ENCODE assay signal across 1 cellular context in genomic region chr12:51959211-51959610, GRCh38.
TF ChIP-seq lines count a peak whose summit lies in the region.

No MANE protein-coding gene starts in this region.

TF ChIP-seq in HepG2, 621 proteins besides CTCF, POLR2A, EP300 and RAD21 (continued from another document):
- TF ChIP-seq ZMYM4 (CRISPR knock-in tag; IDR thresholded peaks at IDR 0.05) (peak; percentile 36; the same call in 1 of the 2 replicates), ZNF441 (CRISPR knock-in tag; IDR thresholded peaks at IDR 0.05; ENCODE audit: borderline replicate concordance) (no peak), MAX (IDR thresholded peaks at IDR 0.05) (peak; percentile 71), MBNL3 (CRISPR knock-in tag; conservative IDR thresholded peaks at IDR 0.05) (no peak), NFE2 (CRISPR knock-in tag; IDR thresholded peaks at IDR 0.05) (no peak), ZNF317 (CRISPR knock-in tag; IDR thresholded peaks at IDR 0.05) (no peak), KAT8 (CRISPR knock-in tag; IDR thresholded peaks at IDR 0.05) (0 out of 2 replicates have a peak, but pooled peaks have one; percentile 14), MTA1 (CRISPR knock-in tag; IDR thresholded peaks at IDR 0.05; ENCODE audit: borderline replicate concordance) (no peak), ZNF556 (CRISPR knock-in tag; IDR thresholded peaks at IDR 0.05; ENCODE audit: borderline replicate concordance) (peak; percentile 36; the same call in 1 of the 2 replicates), ZNF331 (CRISPR knock-in tag; IDR thresholded peaks at IDR 0.05) (0 out of 2 replicates have a peak, but pooled peaks have one; percentile 18), ZNF878 (CRISPR knock-in tag; IDR thresholded peaks at IDR 0.05) (no peak), GTF3A (CRISPR knock-in tag; conservative IDR thresholded peaks at IDR 0.05) (0 out of 2 replicates have a peak, but pooled peaks have one; percentile 56), NPAS2 (CRISPR knock-in tag; IDR thresholded peaks at IDR 0.05; ENCODE audit: borderline replicate concordance) (no peak), ARID5B (CRISPR knock-in tag; IDR thresholded peaks at IDR 0.05) (peak; percentile 36; the same call in 1 of the 2 replicates), GABPA (IDR thresholded peaks at IDR 0.05; ENCODE audit: low read depth, low read length) (no peak), GABPA (CRISPR knock-in tag; IDR thresholded peaks at IDR 0.05; ENCODE audit: low read depth) (no peak), ZNF7 (CRISPR knock-in tag; IDR thresholded peaks at IDR 0.05) (no peak), ZNF343 (CRISPR knock-in tag; IDR thresholded peaks at IDR 0.05) (0 out of 2 replicates have a peak, but pooled peaks have one; percentile 67), HNF4A (CRISPR knock-in tag; IDR thresholded peaks at IDR 0.05) (peak; percentile 31; the same call in 1 of the 2 replicates), FOXA1 (IDR thresholded peaks at IDR 0.05) (no peak), FOXA1 (CRISPR knock-in tag; IDR thresholded peaks at IDR 0.05) (0 out of 2 replicates have a peak, but pooled peaks have one; percentile 36), YEATS2 (CRISPR knock-in tag; IDR thresholded peaks at IDR 0.05; ENCODE audit: borderline replicate concordance) (peak; percentile 27; the same call in 1 of the 2 replicates), KMT2A (CRISPR knock-in tag; IDR thresholded peaks at IDR 0.05) (0 out of 2 replicates have a peak, but pooled peaks have one; percentile 19)
- TF ChIP-seq, protein P1, sequence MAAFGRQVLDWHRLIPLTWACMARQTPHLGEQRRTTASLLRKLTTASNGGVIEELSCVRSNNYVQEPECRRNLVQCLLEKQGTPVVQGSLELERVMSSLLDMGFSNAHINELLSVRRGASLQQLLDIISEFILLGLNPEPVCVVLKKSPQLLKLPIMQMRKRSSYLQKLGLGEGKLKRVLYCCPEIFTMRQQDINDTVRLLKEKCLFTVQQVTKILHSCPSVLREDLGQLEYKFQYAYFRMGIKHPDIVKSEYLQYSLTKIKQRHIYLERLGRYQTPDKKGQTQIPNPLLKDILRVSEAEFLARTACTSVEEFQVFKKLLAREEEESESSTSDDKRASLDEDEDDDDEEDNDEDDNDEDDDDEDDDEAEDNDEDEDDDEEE (CRISPR knock-in tag; IDR thresholded peaks at IDR 0.05): no peak
